ENCODE assay signal across 1 cellular context in genomic region chr9:133712221-133713100, GRCh38.
TF ChIP-seq lines count a peak whose summit lies in the region.

No MANE protein-coding gene starts in this region.

TF ChIP-seq in SK-N-SH, 30 proteins besides CTCF, POLR2A, EP300 and RAD21 (continued from another document):
- TF ChIP-seq, protein P1, sequence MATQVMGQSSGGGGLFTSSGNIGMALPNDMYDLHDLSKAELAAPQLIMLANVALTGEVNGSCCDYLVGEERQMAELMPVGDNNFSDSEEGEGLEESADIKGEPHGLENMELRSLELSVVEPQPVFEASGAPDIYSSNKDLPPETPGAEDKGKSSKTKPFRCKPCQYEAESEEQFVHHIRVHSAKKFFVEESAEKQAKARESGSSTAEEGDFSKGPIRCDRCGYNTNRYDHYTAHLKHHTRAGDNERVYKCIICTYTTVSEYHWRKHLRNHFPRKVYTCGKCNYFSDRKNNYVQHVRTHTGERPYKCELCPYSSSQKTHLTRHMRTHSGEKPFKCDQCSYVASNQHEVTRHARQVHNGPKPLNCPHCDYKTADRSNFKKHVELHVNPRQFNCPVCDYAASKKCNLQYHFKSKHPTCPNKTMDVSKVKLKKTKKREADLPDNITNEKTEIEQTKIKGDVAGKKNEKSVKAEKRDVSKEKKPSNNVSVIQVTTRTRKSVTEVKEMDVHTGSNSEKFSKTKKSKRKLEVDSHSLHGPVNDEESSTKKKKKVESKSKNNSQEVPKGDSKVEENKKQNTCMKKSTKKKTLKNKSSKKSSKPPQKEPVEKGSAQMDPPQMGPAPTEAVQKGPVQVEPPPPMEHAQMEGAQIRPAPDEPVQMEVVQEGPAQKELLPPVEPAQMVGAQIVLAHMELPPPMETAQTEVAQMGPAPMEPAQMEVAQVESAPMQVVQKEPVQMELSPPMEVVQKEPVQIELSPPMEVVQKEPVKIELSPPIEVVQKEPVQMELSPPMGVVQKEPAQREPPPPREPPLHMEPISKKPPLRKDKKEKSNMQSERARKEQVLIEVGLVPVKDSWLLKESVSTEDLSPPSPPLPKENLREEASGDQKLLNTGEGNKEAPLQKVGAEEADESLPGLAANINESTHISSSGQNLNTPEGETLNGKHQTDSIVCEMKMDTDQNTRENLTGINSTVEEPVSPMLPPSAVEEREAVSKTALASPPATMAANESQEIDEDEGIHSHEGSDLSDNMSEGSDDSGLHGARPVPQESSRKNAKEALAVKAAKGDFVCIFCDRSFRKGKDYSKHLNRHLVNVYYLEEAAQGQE (IDR thresholded peaks at IDR 0.05; ENCODE audit: low read depth, low read length), result no peak
- TF ChIP-seq, protein P2, sequence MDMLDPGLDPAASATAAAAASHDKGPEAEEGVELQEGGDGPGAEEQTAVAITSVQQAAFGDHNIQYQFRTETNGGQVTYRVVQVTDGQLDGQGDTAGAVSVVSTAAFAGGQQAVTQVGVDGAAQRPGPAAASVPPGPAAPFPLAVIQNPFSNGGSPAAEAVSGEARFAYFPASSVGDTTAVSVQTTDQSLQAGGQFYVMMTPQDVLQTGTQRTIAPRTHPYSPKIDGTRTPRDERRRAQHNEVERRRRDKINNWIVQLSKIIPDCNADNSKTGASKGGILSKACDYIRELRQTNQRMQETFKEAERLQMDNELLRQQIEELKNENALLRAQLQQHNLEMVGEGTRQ (IDR thresholded peaks at IDR 0.05; ENCODE audit: borderline replicate concordance, low read depth, low read length), result no peak
- TF ChIP-seq SIN3A (IDR thresholded peaks at IDR 0.05; ENCODE audit: borderline replicate concordance, low read depth, low read length) (no peak), GATA2 (CRISPR knock-in tag; IDR thresholded peaks at IDR 0.05) (no peak), TAF1 (IDR thresholded peaks at IDR 0.05; ENCODE audit: borderline replicate concordance, low read depth, low read length) (no peak), TEAD4 (IDR thresholded peaks at IDR 0.05; ENCODE audit: borderline replicate concordance, insufficient read depth) (no peak), FOSL2 (IDR thresholded peaks at IDR 0.05; ENCODE audit: borderline replicate concordance, low read depth) (no peak)
